ENCODE assay signal across 8 cellular contexts in the genomic region with DNA sequence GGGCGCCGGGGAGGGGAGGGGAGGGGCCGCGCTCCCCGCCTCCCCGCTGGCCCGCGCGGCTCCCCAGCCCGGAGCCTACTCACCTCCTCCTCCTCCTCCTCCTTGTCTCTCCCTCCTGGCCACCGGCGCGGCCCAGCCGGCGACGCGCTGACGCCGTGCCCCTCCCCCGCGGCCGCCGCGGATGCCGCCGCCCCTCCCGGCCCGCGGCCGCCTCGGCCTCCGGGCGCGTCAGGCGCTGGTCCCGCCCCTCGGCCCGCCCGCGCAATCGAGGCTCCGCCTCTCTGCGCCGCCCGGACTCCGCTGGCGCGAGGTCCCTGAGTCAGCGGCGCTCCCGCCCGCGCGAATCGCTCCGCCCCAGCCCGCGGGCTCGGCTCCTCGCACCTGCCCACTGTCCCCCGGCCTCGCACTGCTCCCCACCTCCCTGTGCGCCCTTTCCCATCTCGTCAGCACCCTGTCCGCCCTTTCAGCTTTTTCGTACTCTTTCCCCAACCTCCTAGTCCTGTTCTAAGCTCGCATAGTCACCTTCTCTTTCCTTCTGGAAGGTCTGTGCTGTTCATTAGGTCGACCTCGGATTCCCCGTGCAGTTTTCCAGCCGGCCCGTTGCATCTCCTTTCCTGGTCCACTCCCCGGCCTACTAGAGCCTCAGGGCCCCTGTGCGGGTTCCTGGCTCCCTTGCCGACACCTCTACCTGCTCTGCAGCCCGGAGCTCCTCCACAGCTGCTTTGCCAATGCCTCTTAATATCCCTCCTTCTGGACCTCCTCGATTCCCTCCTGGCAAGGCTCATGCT.
DNase-seq lines count a peak whose midpoint lies in the region; ATAC-seq lines count a peak whose summit lies in the region.

No MANE protein-coding gene starts in this region.

- no peaks in the 10 kb centered on the region for H3K9me3 ChIP-seq in effector memory CD4-positive, alpha-beta T cell (ENCODE audit: control insufficient read depth, low read length)
- H3K9me3 ChIP-seq in mesenchymal stem cell (ENCODE audit: control insufficient read depth, low read length), result no peaks in the 10 kb centered on the region

- H2AK5ac ChIP-seq in mesenchymal stem cell (ENCODE audit: low read length, severe bottlenecking), result peak overlapping the region; percentile 35

- H3K27ac Mint-ChIP-seq in activated CD8-positive, alpha-beta T cell treated with anti-CD3 and anti-CD28 coated beads, Interleukin-2, amount 10 ng/mL, durations not matched to agents 7 days and 5 days, result peak overlapping the region; percentile 95

- H3K4me1 Mint-ChIP-seq in activated CD8-positive, alpha-beta T cell treated with anti-CD3 and anti-CD28 coated beads, Interleukin-2, amount 10 ng/mL, durations not matched to agents 7 days and 5 days (ENCODE audit: low read depth), result peaks cover 38% of the 10 kb centered on the region

- H2BK15ac ChIP-seq in mesenchymal stem cell (ENCODE audit: low read depth, poor library complexity, severe bottlenecking), result peak overlapping the region; percentile 88

- peak overlapping the region; percentile 91 for H2BK5ac ChIP-seq in mesenchymal stem cell (ENCODE audit: low read depth, low read length, poor library complexity, severe bottlenecking)

- peaks cover 8% of the 10 kb centered on the region for H3K4me1 ChIP-seq in effector memory CD4-positive, alpha-beta T cell (ENCODE audit: control insufficient read depth, insufficient read depth, low read length, poor library complexity, severe bottlenecking)
- peaks cover 3% of the 10 kb centered on the region for H3K4me1 ChIP-seq in mesenchymal stem cell (ENCODE audit: control insufficient read depth, insufficient read depth, low read depth, low read length)

- H4K8ac ChIP-seq in mesenchymal stem cell (ENCODE audit: low read length), result peak overlapping the region; percentile 55

- H3K27me3 ChIP-seq in effector memory CD4-positive, alpha-beta T cell (replicated peaks; ENCODE audit: control insufficient read depth, insufficient read depth, low read length, poor library complexity, severe bottlenecking), result no peaks in the 10 kb centered on the region
- no peaks in the 10 kb centered on the region for H3K27me3 ChIP-seq in mesenchymal stem cell (ENCODE audit: control insufficient read depth in 1 of 2, insufficient read depth in 1 of 2, low read length in 2 of 2)

- H3K27ac ChIP-seq in effector memory CD4-positive, alpha-beta T cell (ENCODE audit: insufficient read depth, low read length, poor library complexity, severe bottlenecking), result peak overlapping the region; percentile 40
- H3K27ac ChIP-seq in mesenchymal stem cell (ENCODE audit: low read length, poor library complexity, severe bottlenecking), result peak overlapping the region; percentile 60

- POLR2A ChIA-PET in activated CD8-positive, alpha-beta T cell treated with anti-CD3 and anti-CD28 coated beads, Interleukin-2, amount 10 ng/mL, durations not matched to agents 7 days and 5 days (lab: Charles Lee), result interaction anchor here (0.6 to 1.9 kb wide), 6 partner anchors 11 to 160 kb away, joined by 3 to 12 read pairs (median 4); no protein-coding TSS in a partner anchor

- under 1% methylated on average over 67 of the region's 77 CpGs for WGBS in mesenchymal stem cell

- H3K4me3 ChIP-seq in effector memory CD4-positive, alpha-beta T cell (ENCODE audit: insufficient read depth, low read depth, low read length, poor library complexity, severe bottlenecking), result peak overlapping the region; percentile 88
- peak overlapping the region; percentile 71 to 90 for H3K4me3 ChIP-seq in mesenchymal stem cell (ENCODE audit: insufficient read depth in 1 of 2, low read depth in 1 of 2, low read length in 2 of 2)

- H3K4ac ChIP-seq in mesenchymal stem cell (ENCODE audit: low read depth in 1 of 2, low read length in 2 of 2), result peak overlapping the region in 1 of 2 experiments; percentile 13

- no peaks in the 10 kb centered on the region for H3K9me3 Mint-ChIP-seq in activated CD8-positive, alpha-beta T cell treated with anti-CD3 and anti-CD28 coated beads, Interleukin-2, amount 10 ng/mL, durations not matched to agents 7 days and 5 days (ENCODE audit: insufficient read depth)

- peaks cover 13% of the 10 kb centered on the region for H3K36me3 Mint-ChIP-seq in activated CD8-positive, alpha-beta T cell treated with anti-CD3 and anti-CD28 coated beads, Interleukin-2, amount 10 ng/mL, durations not matched to agents 7 days and 5 days (ENCODE audit: low read depth)

- H3K14ac ChIP-seq in mesenchymal stem cell (ENCODE audit: low read length in 2 of 2), result peak overlapping the region in 1 of 2 experiments; percentile 91

- peak overlapping the region; percentile 72 for H3K4me2 ChIP-seq in mesenchymal stem cell (ENCODE audit: low read length, poor library complexity, severe bottlenecking)

- H3K36me3 ChIP-seq in effector memory CD4-positive, alpha-beta T cell (ENCODE audit: control insufficient read depth, insufficient read depth, low read length), result no peaks in the 10 kb centered on the region
- no peaks in the 10 kb centered on the region for H3K36me3 ChIP-seq in mesenchymal stem cell (ENCODE audit: control insufficient read depth in 1 of 2, insufficient read depth in 2 of 2, low read depth in 1 of 2, low read length in 2 of 2)

- peak overlapping the region; percentile 73 for H4K91ac ChIP-seq in mesenchymal stem cell (ENCODE audit: low read length)

- peak overlapping the region in 1 of 2 experiments; percentile 3 for H2BK12ac ChIP-seq in mesenchymal stem cell (ENCODE audit: low read length in 2 of 2)

- H3K27me3 Mint-ChIP-seq in activated CD8-positive, alpha-beta T cell treated with anti-CD3 and anti-CD28 coated beads, Interleukin-2, amount 10 ng/mL, durations not matched to agents 7 days and 5 days (ENCODE audit: low read depth), result no peaks in the 10 kb centered on the region

- CTCF ChIA-PET in activated CD8-positive, alpha-beta T cell treated with anti-CD3 and anti-CD28 coated beads, Interleukin-2, amount 10 ng/mL, durations not matched to agents 7 days and 5 days (lab: Charles Lee), result interaction anchor here (1.0 to 1.3 kb wide), 3 partner anchors 9 to 19 kb away, joined by 3 read pairs; no protein-coding TSS in a partner anchor

- peaks cover 15% of the 10 kb centered on the region for H3K79me1 ChIP-seq in mesenchymal stem cell (replicated peaks; ENCODE audit: low read length, poor library complexity, severe bottlenecking)

- peak overlapping the region; percentile 100 for H2AFZ ChIP-seq in mesenchymal stem cell (ENCODE audit: low read depth, low read length)

- H3K4me3 Mint-ChIP-seq in activated CD8-positive, alpha-beta T cell treated with anti-CD3 and anti-CD28 coated beads, Interleukin-2, amount 10 ng/mL, durations not matched to agents 7 days and 5 days, result peak overlapping the region; percentile 83

- peak; percentile 95 for DNase-seq in COLO668 (lab: John Stamatoyannopoulos, UW; ENCODE audit: unreplicated experiment)
- DNase-seq in HK-2 (ENCODE audit: unreplicated experiment), result peak; percentile 91
- peak; percentile 94 for DNase-seq in NCI-H82 (lab: John Stamatoyannopoulos, UW)
- DNase-seq in activated CD8-positive, alpha-beta T cell treated with anti-CD3 and anti-CD28 coated beads, Interleukin-2, amount 10 ng/mL, durations not matched to agents 7 days and 5 days, result peak; percentile 87
- DNase-seq in effector memory CD4-positive, alpha-beta T cell, result peak; percentile 78 to 80 (median 78)
- peak; percentile 83 for DNase-seq in mesenchymal stem cell
- DNase-seq in stimulated activated CD8-positive, alpha-beta memory T cell treated with anti-CD3 and anti-CD28 coated beads, Interleukin-12 subunit alpha, Interleukin-12 subunit beta, amount 100 ng/mL, for 24 hours (ENCODE audit: extremely low read depth), result peak; percentile 66

- no peak overlapping the region for H3K23ac ChIP-seq in mesenchymal stem cell (ENCODE audit: low read length in 2 of 2)

- peak overlapping the region; percentile 66 to 90 for H3K18ac ChIP-seq in mesenchymal stem cell (ENCODE audit: low read depth in 1 of 2, low read length in 2 of 2)

- peak; percentile 95 for ATAC-seq in GM19467 (IDR thresholded peaks at IDR 0.05; ENCODE audit: unreplicated experiment)
- ATAC-seq in activated CD8-positive, alpha-beta T cell treated with anti-CD3 and anti-CD28 coated beads, Interleukin-2, amount 10 ng/mL, durations not matched to agents 7 days and 5 days, result peak; percentile 90

- H2BK120ac ChIP-seq in mesenchymal stem cell (ENCODE audit: low read depth, low read length), result peak overlapping the region; percentile 93

- H3K9ac ChIP-seq in mesenchymal stem cell (ENCODE audit: low read length), result peak overlapping the region; percentile 94

Comparison
In these comparisons a context has a peak if more than half of its experiments do, and no peak if none do; other contexts are left out.
1. Peak in every context shown above with its lines: DNase-seq, ATAC-seq, H3K4me3 ChIP-seq and H3K27ac ChIP-seq.